Comparison of ENCODE assay signal across 20 cellular contexts in the genomic region with DNA sequence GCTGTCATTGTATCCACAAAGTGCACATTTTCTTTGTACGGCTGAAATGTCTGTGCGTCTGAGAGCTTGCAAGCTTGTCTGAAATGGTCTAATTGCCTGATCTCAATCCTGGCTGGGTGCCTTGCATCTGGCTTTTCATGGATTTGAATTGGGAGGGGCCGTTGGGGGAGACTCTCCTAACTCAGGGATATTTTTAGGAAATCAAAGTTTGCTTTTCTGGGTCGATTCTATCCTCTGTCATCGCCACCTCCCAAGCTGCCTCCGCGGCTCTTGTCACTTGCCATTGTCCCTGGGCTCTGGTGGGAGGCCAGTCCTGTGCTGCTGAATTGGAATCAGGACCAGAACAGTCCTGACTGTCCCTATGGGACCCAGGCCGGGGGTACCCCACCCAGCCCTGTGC.
"Had no signal": no experiment of that assay in that cellular context is flagged by ENCODE, and none has a peak within 500 bp of the region (broad histone marks: within the 10 kb centered on the region; RNA-seq: fewer than 3 reads in every experiment).

No MANE protein-coding gene starts in this region.

- H3K4me3 ChIP-seq: coronary artery, esophagus squamous epithelium, gastroesophageal sphincter, heart left ventricle, pancreas, stomach, transverse colon had no signal

- H3K27me3 ChIP-seq: pancreas, transverse colon had no signal

- DNase-seq: activated CD4-positive, alpha-beta T cell treated with anti-CD3 and anti-CD28 coated beads for 36 hours; activated CD4-positive, alpha-beta T cell treated with anti-CD3 and anti-CD28 coated beads, Interleukin-2, amount 50 U/mL, for 4 hours; activated CD8-positive, alpha-beta memory T cell treated with anti-CD3 and anti-CD28 coated beads for 24 hours; activated CD8-positive, alpha-beta memory T cell treated with anti-CD3 and anti-CD28 coated beads, Interleukin-2, amount 50 U/mL, for 4 hours; activated naive CD4-positive, alpha-beta T cell; activated T-cell treated with anti-CD3 and anti-CD28 coated beads, Interleukin-2, amount 50 U/mL, for 24 hours; cerebellar nuclear complex; endodermal cell; esophagus squamous epithelium; heart left ventricle; left ventricle myocardium superior; mammary epithelial cell; pancreas; small intestine; stimulated activated CD4-positive, alpha-beta T cell treated with anti-CD3 and anti-CD28 coated beads, Interleukin-2, amount 100 ng/mL, for 24 hours; stomach; T1000; transverse colon had no signal

- H3K4me1 ChIP-seq: pancreas had no signal

- H3K9me3 ChIP-seq: esophagus squamous epithelium, gastroesophageal sphincter, heart left ventricle, pancreas, stomach, transverse colon had no signal

- H3K27ac ChIP-seq: coronary artery, esophagus squamous epithelium, gastroesophageal sphincter, heart left ventricle, pancreas, stomach, transverse colon had no signal

- H3K36me3 ChIP-seq: esophagus squamous epithelium, gastroesophageal sphincter, heart left ventricle, pancreas, stomach, transverse colon had no signal
